8 cellular contexts compared by ENCODE assay signal in the genomic region with DNA sequence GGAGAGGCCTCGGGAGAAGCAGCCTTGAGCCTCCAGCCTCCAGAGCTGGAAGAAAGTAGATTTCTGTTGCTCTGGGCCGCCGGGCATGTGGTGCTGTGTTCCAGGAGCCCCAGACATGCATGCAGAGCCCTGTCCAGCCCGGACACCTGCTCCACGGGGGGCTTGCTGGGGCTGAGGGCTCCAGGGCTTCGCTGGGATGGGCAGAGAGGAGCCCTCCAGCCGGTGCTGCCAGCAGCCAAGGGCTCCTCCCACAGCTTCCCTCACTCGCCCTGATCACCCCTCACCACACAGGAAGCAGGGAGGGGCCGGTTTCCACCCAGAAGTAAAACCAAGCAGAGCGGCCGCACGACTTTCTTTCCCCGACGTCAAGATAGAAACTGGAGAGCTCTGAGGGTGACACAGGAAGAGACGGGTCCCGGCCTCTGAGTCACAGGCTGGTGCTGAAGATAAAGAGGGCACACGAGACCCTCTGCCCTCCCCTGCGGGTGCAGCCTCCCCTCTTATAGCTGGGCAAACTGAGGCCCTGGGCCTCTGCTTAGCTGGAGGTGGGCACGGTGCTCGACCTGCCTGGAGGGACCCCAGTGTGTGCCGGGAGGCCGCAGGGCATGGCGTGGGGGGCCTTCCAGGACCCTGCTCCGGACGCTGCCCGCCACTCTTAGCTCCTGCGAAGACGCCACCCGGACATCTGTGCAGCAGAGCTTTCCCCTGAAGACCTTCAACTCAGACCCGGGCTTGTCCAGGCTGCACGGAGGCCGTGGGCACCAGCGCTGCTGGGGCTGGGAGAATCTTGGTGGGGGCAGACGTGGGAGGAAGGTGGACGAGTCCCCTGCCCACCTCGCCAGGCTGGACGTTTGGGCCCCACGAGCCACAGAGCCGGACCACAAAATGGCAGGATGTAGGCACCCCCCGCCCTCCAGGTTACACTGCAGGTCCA.
DNase-seq lines count a peak whose midpoint lies in the region; ATAC-seq lines count a peak whose summit lies in the region.

No MANE protein-coding gene starts in this region.

- intact Hi-C loops in head of caudate nucleus (cut with DNase I): no loop called here

- ATAC-seq in GM18519 (IDR thresholded peaks at IDR 0.05; ENCODE audit: low FRiP score, unreplicated experiment): peak; percentile 43
- ATAC-seq in HG02798 (IDR thresholded peaks at IDR 0.05; ENCODE audit: poor library complexity, unreplicated experiment): peak; percentile 81

- peak overlapping the region in 20 of 21 experiments; percentile 16 to 93 (median 76) for H3K27ac ChIP-seq in skin epidermis

- peak overlapping the region; percentile 10 to 32 (median 13) for H3K4me3 ChIP-seq in skin epidermis

- DNase-seq in NOMO-1 treated with dmso at 0.1 percent for 144 hours (lab: John Stamatoyannopoulos, UW; ENCODE audit: unreplicated experiment): peak; percentile 93
- peak; percentile 88 for DNase-seq in activated T-cell treated with anti-CD3 and anti-CD28 coated beads for 1 hour (ENCODE audit: low read depth)
- peak in 27 of 42 donors; percentile 2 to 65 (median 45) for DNase-seq in head of caudate nucleus
- DNase-seq in cerebellar cortex (ENCODE audit: low spot score): no peak
- no peak for DNase-seq in putamen (ENCODE audit: low spot score)

Comparison
In these comparisons a context has a peak if more than half of its experiments do, and no peak if none do; other contexts are left out.
1. DNase-seq: peak in NOMO-1 treated with dmso at 0.1 percent for 144 hours (single experiment), activated T-cell treated with anti-CD3 and anti-CD28 coated beads for 1 hour (single experiment) and head of caudate nucleus (27 of 42); none in cerebellar cortex (single experiment) and putamen (single experiment).